ENCODE assay signal across 7 cellular contexts in the genomic region with DNA sequence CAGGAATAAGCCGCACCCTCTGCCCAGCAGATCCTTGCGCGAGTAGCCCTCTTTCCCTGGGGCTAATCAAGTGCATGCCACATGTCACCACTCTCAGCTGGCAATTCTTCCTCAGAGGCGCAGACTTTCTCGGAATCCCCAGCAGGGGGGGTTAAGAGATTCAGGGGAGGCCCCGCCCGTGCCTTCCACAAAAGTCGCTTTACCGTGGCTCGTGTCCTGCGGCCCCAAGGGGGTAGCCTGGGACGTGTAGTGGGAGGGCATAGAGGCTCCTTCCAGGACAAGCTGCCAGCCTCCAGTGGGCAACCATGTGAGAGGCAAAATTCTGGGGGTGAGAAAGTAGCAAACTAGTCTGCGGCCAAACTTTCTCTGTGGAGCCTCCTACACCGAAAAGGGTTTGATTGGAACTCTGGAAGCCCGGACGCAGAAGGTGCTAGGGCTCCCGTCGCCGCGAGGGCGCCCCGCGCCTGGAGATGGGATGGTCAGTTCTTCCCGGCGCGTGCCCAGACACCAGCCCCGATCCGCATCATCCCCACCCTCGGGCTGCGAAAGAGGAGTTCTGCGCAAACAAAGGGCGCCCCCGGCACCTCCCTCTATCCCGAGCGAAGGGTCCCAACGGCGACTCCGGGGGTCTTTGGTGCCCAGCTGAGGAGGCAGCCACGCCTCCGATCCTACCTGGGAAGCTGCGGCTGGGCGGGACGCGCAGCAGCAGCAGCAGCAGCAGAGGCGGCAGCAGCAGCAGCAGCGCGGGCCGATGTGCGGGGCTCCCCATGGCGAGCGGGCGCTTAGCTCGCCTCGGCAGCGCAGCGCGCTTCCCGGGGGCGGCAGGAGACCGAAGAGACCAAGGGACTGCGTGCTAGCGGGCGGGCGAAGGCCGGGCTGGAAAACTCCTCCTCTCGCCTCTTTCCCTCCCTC. TPM values are rescaled to one million over a fixed set of nuclear protein-coding genes. Genes with fewer than 3 reads are reported as not detected.
DNase-seq lines count a peak whose midpoint lies in the region; ATAC-seq and TF ChIP-seq lines count a peak whose summit lies in the region.

Gene SRPX, minus strand, starts transcription at position 848 of the 912 bp plus-strand sequence. Its CDS starts 79 bp downstream, at position 769.

- peak within 1 kb of the TSS; percentile 59 for H3K4me2 ChIP-seq in mesendoderm (ENCODE audit: low read length)

- H3K27me3 ChIP-seq in SJSA1 (replicated peaks) (no peaks in the 10 kb centered on the region), ectodermal cell (ENCODE audit: control insufficient read depth, insufficient read depth, low read length, poor library complexity, severe bottlenecking) (peaks cover 41% of the 10 kb centered on the region), mesendoderm (ENCODE audit: insufficient read depth, low read length, poor library complexity) (no peaks in the 10 kb centered on the region)

- no peak within 1 kb of the TSS for H2BK5ac ChIP-seq in mesendoderm (ENCODE audit: low read length)

- H2AK5ac ChIP-seq in mesendoderm (ENCODE audit: low read length): no peak within 1 kb of the TSS

- peak within 1 kb of the TSS; percentile 56 for H3K56ac ChIP-seq in mesendoderm (ENCODE audit: low read length)

- H3K79me1 ChIP-seq in mesendoderm (ENCODE audit: low read length): no peaks in the 10 kb centered on the region

- WGBS in ectodermal cell, 2 experiments: 0% methylated on average over 66 of the region's 66 CpGs
- no CpG with 5 or more reads among the region's 66 CpGs for whole genome bisulfite sequencing in mesendoderm (ENCODE audit: extremely low coverage, insufficient coverage, low lambda C conversion rate)

- H3K4me3 ChIP-seq in SJSA1: peak within 1 kb of the TSS; percentile 41
- peak within 1 kb of the TSS; percentile 43 for H3K4me3 ChIP-seq in ectodermal cell (ENCODE audit: insufficient read depth, low read depth, low read length)
- peak within 1 kb of the TSS; percentile 19 for H3K4me3 ChIP-seq in mesendoderm (ENCODE audit: low read length)

- peak; percentile 65 for ATAC-seq in HG03342 (IDR thresholded peaks at IDR 0.05; ENCODE audit: unreplicated experiment)

- H3K27ac ChIP-seq in SJSA1 (no peak within 1 kb of the TSS), ectodermal cell (ENCODE audit: insufficient read depth, low read depth, low read length, poor library complexity, severe bottlenecking) (no peak within 1 kb of the TSS), mesendoderm (ENCODE audit: low read depth, low read length) (no peak within 1 kb of the TSS)

- no peak within 1 kb of the TSS for H2BK120ac ChIP-seq in mesendoderm (ENCODE audit: low read depth, low read length)

- H3K79me2 ChIP-seq in mesendoderm (ENCODE audit: control insufficient read depth, insufficient read depth, low read length): no peaks in the 10 kb centered on the region

- peak; percentile 14 for DNase-seq in GM10266 (ENCODE audit: extremely low spot score)
- DNase-seq in SJSA1 (ENCODE audit: low read depth in 1 of 2, low spot score in 2 of 2): peak; percentile 44 to 52
- DNase-seq in mesendoderm: peak; percentile 77
- DNase-seq in ureter (ENCODE audit: low spot score): no peak
- DNase-seq in AML-193 (lab: John Stamatoyannopoulos, UW): no peak

- H3K23ac ChIP-seq in mesendoderm (ENCODE audit: low read length): no peak within 1 kb of the TSS

- no peak within 1 kb of the TSS for H2BK15ac ChIP-seq in mesendoderm (replicated peaks; ENCODE audit: low read depth)

- H3K9ac ChIP-seq in mesendoderm (ENCODE audit: low read length): peak within 1 kb of the TSS; percentile 27

- no peak within 1 kb of the TSS for H3K18ac ChIP-seq in mesendoderm (ENCODE audit: low read length)

- no peak within 1 kb of the TSS for H4K5ac ChIP-seq in mesendoderm (ENCODE audit: low read length)

- H3K4ac ChIP-seq in mesendoderm (ENCODE audit: low read depth, low read length): no peak within 1 kb of the TSS

- no peak within 1 kb of the TSS for H4K8ac ChIP-seq in mesendoderm (ENCODE audit: low read depth, low read length)

- H3K36me3 ChIP-seq in SJSA1 (no peaks in the 10 kb centered on the region), ectodermal cell (ENCODE audit: control insufficient read depth, insufficient read depth, low read length) (no peaks in the 10 kb centered on the region), mesendoderm (ENCODE audit: control insufficient read depth, insufficient read depth, low read length) (no peaks in the 10 kb centered on the region)

- H3K4me1 ChIP-seq in SJSA1 (replicated peaks): peaks cover 7% of the 10 kb centered on the region; the same call in 1 of the 2 replicates
- H3K4me1 ChIP-seq in ectodermal cell (ENCODE audit: control insufficient read depth, insufficient read depth, low read length): no peaks in the 10 kb centered on the region
- no peaks in the 10 kb centered on the region for H3K4me1 ChIP-seq in mesendoderm (ENCODE audit: control insufficient read depth, low read depth, low read length)

- TF ChIP-seq CTCF in GM10266 (IDR thresholded peaks at IDR 0.05; ENCODE audit: control insufficient read depth, insufficient read depth, low read depth, missing control alignments): peak; percentile 22

- H3K9me3 ChIP-seq in SJSA1 (replicated peaks) (no peaks in the 10 kb centered on the region), ectodermal cell (ENCODE audit: control insufficient read depth, low read length) (no peaks in the 10 kb centered on the region)

RNA-seq across cellular contexts. Expression of gene SRPX, which starts in this region (rescaled TPM):
- total RNA-seq in SJSA1 (2014; rRNA removed; shearing (Covaris generic)): 8.5 and 13.4 TPM in 2 replicates
- polyA plus RNA-seq in ectodermal cell (2013, experiment 1 of 4): 6.9 TPM
- polyA plus RNA-seq in ectodermal cell (2013, experiment 2 of 4): 6.9 TPM
- polyA plus RNA-seq in ectodermal cell (2013, experiment 3 of 4): 8.2 TPM
- 8.2 TPM for polyA plus RNA-seq in ectodermal cell (2013, experiment 4 of 4)
- 4.9 TPM for polyA plus RNA-seq in mesendoderm (2013, experiment 1 of 2)
- polyA plus RNA-seq in mesendoderm (2013, experiment 2 of 2): 4.8 TPM
- 46.1 TPM for total RNA-seq in ureter

Comparison
In these comparisons a context has a peak if more than half of its experiments do, and no peak if none do; other contexts are left out.
1. DNase-seq: peak in GM10266 (single experiment), SJSA1 (2 of 2) and mesendoderm (single experiment); none in ureter (single experiment) and AML-193 (0 of 2).
2. Peak in every context shown above with its lines, with median percentiles within 50 percentile points of each other: H3K4me3 ChIP-seq.